9 cellular contexts compared by ENCODE assay signal in the genomic region with DNA sequence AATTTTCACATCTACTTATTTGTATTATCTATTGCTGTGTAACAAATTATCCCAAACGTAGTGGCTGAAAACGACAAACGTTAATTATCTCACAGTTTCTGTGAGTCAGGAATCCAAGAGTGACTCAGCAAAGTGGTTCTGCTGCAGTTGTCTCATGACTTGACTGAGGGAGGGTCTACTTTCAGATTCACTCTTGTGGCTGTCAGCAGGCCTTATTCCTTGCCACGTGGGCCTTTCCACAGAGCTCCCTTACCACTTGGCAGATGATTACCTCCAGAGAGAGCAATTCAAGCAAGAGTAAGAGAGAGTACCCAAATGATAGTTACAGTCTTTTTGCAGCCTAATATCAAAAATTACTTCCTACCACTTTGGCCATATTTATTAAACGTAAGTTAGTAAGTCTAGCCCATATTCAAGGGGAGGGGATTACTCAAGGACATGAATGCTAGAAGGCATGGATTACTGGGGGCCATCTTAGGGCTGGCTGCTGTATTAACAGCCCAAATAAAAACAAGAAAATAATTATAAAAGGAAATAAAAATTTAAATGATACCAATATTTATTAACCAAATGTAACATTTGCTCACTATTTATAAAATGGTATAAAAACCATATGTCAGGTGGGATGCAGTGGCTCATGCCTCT. TPM values are rescaled to one million over a fixed set of nuclear protein-coding genes. Genes with fewer than 3 reads are reported as not detected.
A peak's percentile ranks its signal among the peaks of the same experiment; 100 is the strongest.
DNase-seq lines count a peak whose midpoint lies in the region; ATAC-seq, FAIRE-seq and TF ChIP-seq lines count a peak whose summit lies in the region.
"Had no signal": no experiment of that assay in that cellular context is flagged by ENCODE, and none has a peak within 500 bp of the region (broad histone marks: within the 10 kb centered on the region; RNA-seq: fewer than 3 reads in every experiment).

No MANE protein-coding gene starts in this region.

- BruUV-seq in GM12878 (replicated peaks; lab: Mats Ljungman, UMichigan) = no TSS peak

- H3K4me1 ChIP-seq in GM12878 (ENCODE audit: control insufficient read depth, insufficient read depth, low read length) = no peaks in the 10 kb centered on the region; the same call in 1 of the 2 replicates
- no peaks in the 10 kb centered on the region for H3K4me1 ChIP-seq in osteoblast (ENCODE audit: insufficient read depth, low read length)
- H3K4me1 ChIP-seq: upper lobe of left lung had no signal

- ATAC-seq in GM21390 (IDR thresholded peaks at IDR 0.05; ENCODE audit: unreplicated experiment) = peak; percentile 74
- peak; percentile 96 for ATAC-seq in GM12878

- no peak overlapping the region for H3K9ac ChIP-seq in GM12878 (ENCODE audit: control insufficient read depth, insufficient read depth, low read length)

- no peaks in the 10 kb centered on the region for H3K36me3 ChIP-seq in GM12878 (ENCODE audit: control insufficient read depth in 2 of 2, insufficient read depth in 2 of 2, low read length in 1 of 2)
- no peaks in the 10 kb centered on the region for H3K36me3 ChIP-seq in osteoblast (ENCODE audit: insufficient read depth, low read length)

- H4K20me1 ChIP-seq in GM12878 (ENCODE audit: control insufficient read depth, insufficient read depth) (no peaks in the 10 kb centered on the region), osteoblast (ENCODE audit: insufficient read depth, low read length) (no peaks in the 10 kb centered on the region)

- peak; percentile 75 for FAIRE-seq in GM12878 (lab: Jason Lieb, UNC)

- in situ Hi-C loops in KBM-7 (cut with MboI; ENCODE audit: low pct_unique_long_range_greater_than_20kb, low sequenced_read_pairs) (no loop called here), GM12878 (cut with MboI) (no loop called here)

- intact Hi-C loops in GM12878 (cut with micrococcal nuclease; ENCODE audit: unreplicated experiment) = no loop called here
- intact Hi-C loops in posterior cingulate gyrus (cut with DNase I) = no loop called here

- H3K4me2 ChIP-seq in GM12878 (ENCODE audit: control insufficient read depth, insufficient read depth) (no peak overlapping the region), osteoblast (ENCODE audit: insufficient read depth, low read length) (no peak overlapping the region)

- H3K79me2 ChIP-seq in GM12878 (ENCODE audit: control insufficient read depth, insufficient read depth, low read length) (no peaks in the 10 kb centered on the region), osteoblast (ENCODE audit: insufficient read depth, low read length) (no peaks in the 10 kb centered on the region)

- POLR2A ChIA-PET in GM12878 (lab: Charles Lee) = interaction anchor here (1.0 to 1.7 kb wide), 2 partner anchors 52 to 55 kb away, joined by 4 to 6 read pairs; partner anchors contain the start of gene WDR12

- no peak for TF ChIP-seq RAD21 in GM12878 (IDR thresholded peaks at IDR 0.05; ENCODE audit: insufficient read depth, low read depth, low read length)

- peak in 1 of 2 experiments; percentile 75; a peak in 2 of 4 replicates for TF ChIP-seq EP300 in GM12878 (IDR thresholded peaks at IDR 0.05; ENCODE audit: borderline replicate concordance in 1 of 2, control insufficient read depth in 1 of 2, low read depth in 2 of 2, low read length in 2 of 2)

- no peaks in the 10 kb centered on the region; the same call in 2 of the 3 replicates for H3K9me3 ChIP-seq in GM12878 (replicated peaks; ENCODE audit: control insufficient read depth, insufficient read depth, low read length)
- no peaks in the 10 kb centered on the region for H3K9me3 ChIP-seq in osteoblast (ENCODE audit: low read depth, low read length)
- H3K9me3 ChIP-seq: upper lobe of left lung had no signal

- H3K27ac ChIP-seq in GM12878 (ENCODE audit: control insufficient read depth, insufficient read depth) (no peak overlapping the region), osteoblast (ENCODE audit: low read depth, low read length) (peak overlapping the region; percentile 21)
- H3K27ac ChIP-seq: upper lobe of left lung had no signal

- H3K4me3 ChIP-seq in GM12878 = no peak overlapping the region
- no peak overlapping the region for H3K4me3 ChIP-seq in osteoblast (ENCODE audit: insufficient read depth, low read length)
- H3K4me3 ChIP-seq: upper lobe of left lung had no signal

- no peak for TF ChIP-seq POLR2A in GM12878 (IDR thresholded peaks at IDR 0.05; ENCODE audit: low read depth, low read length)

- CTCF ChIA-PET in GM12878 (lab: Yijun Ruan, JAX) = interaction anchor here (0.6 to 0.7 kb wide), 2 partner anchors 10 to 131 kb away, joined by 3 read pairs; no protein-coding TSS in a partner anchor

- DNase-seq in EL (peak; percentile 45), KBM-7 (peak; percentile 41), GM12878 (ENCODE audit: low read depth, low spot score) (peak; percentile 60), osteoblast (ENCODE audit: insufficient read length, low spot score, missing footprints) (peak; percentile 60), DMS153 (lab: John Stamatoyannopoulos, UW) (no peak), posterior cingulate gyrus (no peak)
- no peak for DNase-seq in activated CD8-positive, alpha-beta memory T cell treated with anti-CD3 and anti-CD28 coated beads, Interleukin-2, amount 50 U/mL, for 4 hours

- SMC1A ChIA-PET in GM12878 (lab: Charles Lee; ENCODE audit: uncharacterized antibody, unreplicated experiment) = interaction anchor here (0.7 to 1.3 kb wide), 3 partner anchors 30 to 309 kb away, joined by 3 to 4 read pairs (median 3); no protein-coding TSS in a partner anchor

- 14% methylated on average over 5 of the region's 5 CpGs for WGBS in GM12878 (ENCODE audit: insufficient coverage, insufficient replicate concordance, low lambda C conversion rate, missing lambda C conversion rate)

- RAD21 ChIA-PET in GM12878 (lab: Charles Lee; ENCODE audit: unreplicated experiment) = interaction anchor here (0.6 to 1.6 kb wide), 3 partner anchors 50 to 55 kb away, joined by 3 to 4 read pairs (median 3); partner anchors contain the start of genes CARF and WDR12

- no peaks in the 10 kb centered on the region for H3K27me3 ChIP-seq in GM12878 (replicated peaks in 1 of 2; ENCODE audit: control insufficient read depth in 2 of 2, insufficient read depth in 2 of 2, low read length in 1 of 2)
- no peaks in the 10 kb centered on the region for H3K27me3 ChIP-seq in osteoblast (ENCODE audit: insufficient read depth, low read length)
- H3K27me3 ChIP-seq: upper lobe of left lung had no signal

- H2AFZ ChIP-seq in GM12878 (ENCODE audit: control insufficient read depth, low read depth, low read length) (peak overlapping the region; percentile 60), osteoblast (ENCODE audit: low read length) (peak overlapping the region; percentile 39)

- TF ChIP-seq CTCF in GM12878 (IDR thresholded peaks at IDR 0.05 in 2 of 3, conservative IDR thresholded peaks at IDR 0.05 in 1 of 3; ENCODE audit: control insufficient read depth in 2 of 3, extremely low read depth in 1 of 3, insufficient read depth in 1 of 3, low read depth in 3 of 3, low read length in 3 of 3) = no peak
- TF ChIP-seq CTCF in osteoblast (IDR thresholded peaks at IDR 0.05; ENCODE audit: extremely low read depth, low read depth, low read length) = no peak

RNA-seq across cellular contexts. Expression of gene NBEAL1, which starts 48.7 kb away (rescaled TPM):
- total RNA-seq in GM12878 (2013; cell fraction: nucleolus; rRNA removed) = 163 and 168 TPM in 2 replicates
- total RNA-seq in GM12878 (2014; rRNA removed) (7.5 and 9.2 TPM in 2 replicates), GM12878 (2014; rRNA removed; fragmentation: Illumina TruSeq; extraction: Trizol) (10.7 and 12.4 TPM in 2 replicates), GM12878 (2021) (6.6 and 10.0 TPM in 2 replicates), osteoblast (51.0 and 51.8 TPM in 2 replicates)
- polyA plus RNA-seq in GM12878 (2011; ENCODE audit: low read depth) = 4.5 TPM
- polyA plus RNA-seq in GM12878 (2011; rRNA removed) (7.4 and 8.7 TPM in 2 replicates), GM12878 (2014; fragmentation: Illumina TruSeq; extraction: Trizol) (11.3 and 16.1 TPM in 2 replicates), GM12878 (2014; fragmentation: Nextera tagmentation; extraction: Ambion mirVana) (1 to 10 TPM; 1.9 to 3.6 TPM), GM12878 (2014; rRNA removed) (2.6 and 3.3 TPM in 2 replicates), GM12878 (2016; fragmentation: Nextera tagmentation; extraction: Ambion mirVana) (1 to 10 TPM; 6.7 to 7.0 TPM)
- polyA plus RNA-seq in GM12878 (2011; cell fraction: cytosol; rRNA removed) = 1.9 and 2.6 TPM in 2 replicates
- polyA plus RNA-seq in GM12878 (2011; cell fraction: nucleus; rRNA removed) = 3.6 and 3.9 TPM in 2 replicates
- polyA plus RNA-seq in GM12878 (2012) = 4.9 and 7.9 TPM in 2 replicates
- 20.5 and 23.0 TPM in 2 replicates for polyA minus RNA-seq in GM12878 (2011; rRNA and poly(A)+ RNA removed)
- polyA minus RNA-seq in GM12878 (2011; cell fraction: cytosol; rRNA and poly(A)+ RNA removed) = 6.0 and 10.6 TPM in 2 replicates
- polyA minus RNA-seq in GM12878 (2011; cell fraction: nucleus; rRNA and poly(A)+ RNA removed) = 16.2 and 19.3 TPM in 2 replicates

RNA-seq across cellular contexts. Expression of gene CARF, which starts 53.9 kb away (rescaled TPM):
- 29.0 and 29.1 TPM in 2 replicates for total RNA-seq in GM12878 (2013; cell fraction: nucleolus; rRNA removed)
- total RNA-seq in GM12878 (2014; rRNA removed) (7.6 and 8.1 TPM in 2 replicates), GM12878 (2014; rRNA removed; fragmentation: Illumina TruSeq; extraction: Trizol) (8.8 and 10.4 TPM in 2 replicates), GM12878 (2021) (5.7 and 6.4 TPM in 2 replicates), osteoblast (11.9 and 13.8 TPM in 2 replicates)
- polyA plus RNA-seq in GM12878 (2011; ENCODE audit: low read depth) = 7.9 TPM
- polyA plus RNA-seq in GM12878 (2011; rRNA removed) (10.8 and 16.9 TPM in 2 replicates), GM12878 (2014; fragmentation: Illumina TruSeq; extraction: Trizol) (11.5 and 12.5 TPM in 2 replicates), GM12878 (2014; fragmentation: Nextera tagmentation; extraction: Ambion mirVana) (1 to 10 TPM; 1.8 to 2.8 TPM), GM12878 (2014; rRNA removed) (6.5 and 10.7 TPM in 2 replicates), GM12878 (2016; fragmentation: Nextera tagmentation; extraction: Ambion mirVana) (1 to 10 TPM; 3.1 to 3.4 TPM)
- 4.6 and 5.1 TPM in 2 replicates for polyA plus RNA-seq in GM12878 (2011; cell fraction: cytosol; rRNA removed)
- 7.2 and 10.7 TPM in 2 replicates for polyA plus RNA-seq in GM12878 (2011; cell fraction: nucleus; rRNA removed)
- polyA plus RNA-seq in GM12878 (2012) = 3.3 and 5.0 TPM in 2 replicates
- 7.4 and 12.1 TPM in 2 replicates for polyA minus RNA-seq in GM12878 (2011; rRNA and poly(A)+ RNA removed)
- polyA minus RNA-seq in GM12878 (2011; cell fraction: cytosol; rRNA and poly(A)+ RNA removed) = 3.5 and 6.1 TPM in 2 replicates
- 6.0 and 7.6 TPM in 2 replicates for polyA minus RNA-seq in GM12878 (2011; cell fraction: nucleus; rRNA and poly(A)+ RNA removed)

RNA-seq across cellular contexts. Expression of gene WDR12, which starts 54.5 kb away (rescaled TPM):
- 86.6 and 105 TPM in 2 replicates for total RNA-seq in GM12878 (2013; cell fraction: nucleolus; rRNA removed)
- total RNA-seq in GM12878 (2014; rRNA removed) (52.9 and 67.6 TPM in 2 replicates), GM12878 (2014; rRNA removed; fragmentation: Illumina TruSeq; extraction: Trizol) (66.5 and 76.0 TPM in 2 replicates), GM12878 (2021) (95.7 and 98.3 TPM in 2 replicates), osteoblast (18.6 and 21.4 TPM in 2 replicates)
- polyA plus RNA-seq in GM12878 (2011; ENCODE audit: low read depth) = 4.7 TPM
- polyA plus RNA-seq in GM12878 (2011; rRNA removed) (117 and 223 TPM in 2 replicates), GM12878 (2014; fragmentation: Illumina TruSeq; extraction: Trizol) (77.3 and 85.5 TPM in 2 replicates), GM12878 (2014; fragmentation: Nextera tagmentation; extraction: Ambion mirVana) (100 to 1,000 TPM; 214 to 256 TPM), GM12878 (2014; rRNA removed) (57.2 and 71.7 TPM in 2 replicates), GM12878 (2016; fragmentation: Nextera tagmentation; extraction: Ambion mirVana) (100 to 1,000 TPM; 161 to 174 TPM)
- 10.3 and 19.1 TPM in 2 replicates for polyA plus RNA-seq in GM12878 (2011; cell fraction: cytosol; rRNA removed)
- polyA plus RNA-seq in GM12878 (2011; cell fraction: nucleus; rRNA removed) = 30.5 and 42.9 TPM in 2 replicates
- polyA plus RNA-seq in GM12878 (2012) = 37.1 and 45.1 TPM in 2 replicates
- 26.1 and 26.8 TPM in 2 replicates for polyA minus RNA-seq in GM12878 (2011; rRNA and poly(A)+ RNA removed)
- 15.1 and 31.4 TPM in 2 replicates for polyA minus RNA-seq in GM12878 (2011; cell fraction: cytosol; rRNA and poly(A)+ RNA removed)
- 12.0 and 15.4 TPM in 2 replicates for polyA minus RNA-seq in GM12878 (2011; cell fraction: nucleus; rRNA and poly(A)+ RNA removed)

Comparison
In these comparisons a context has a peak if more than half of its experiments do, and no peak if none do; other contexts are left out.
1. DNase-seq: peak in EL (single experiment), KBM-7 (single experiment), GM12878 (single experiment) and osteoblast (single experiment); none in DMS153 (single experiment), posterior cingulate gyrus (0 of 10) and activated CD8-positive, alpha-beta memory T cell treated with anti-CD3 and anti-CD28 coated beads, Interleukin-2, amount 50 U/mL, for 4 hours (single experiment).